In genomic region chr5:33440482-33441240, GRCh38 we compare ENCODE assay signal across 1 cellular context.
A peak's percentile ranks its signal among the peaks of the same experiment; 100 is the strongest.
TF ChIP-seq lines count a peak whose summit lies in the region.

Gene TARS1 (plus strand): TSS chr5:33440965. CDS start chr5:33441087, 122 bp downstream.

TF ChIP-seq in HEK293, 187 proteins besides CTCF, POLR2A, EP300 and RAD21 (continued from another document and continues in another):
- TF ChIP-seq PBX3 (CRISPR knock-in tag; IDR thresholded peaks at IDR 0.05) (peak; percentile 52; the same call in 1 of the 2 replicates), SP7 (tag by site-specific recombination; IDR thresholded peaks at IDR 0.05) (peak; percentile 96), ZBTB7A (tag by site-specific recombination; IDR thresholded peaks at IDR 0.05; ENCODE audit: low read depth) (no peak; the same call in 1 of the 2 replicates), ZNF677 (tag by site-specific recombination; IDR thresholded peaks at IDR 0.05) (peak; percentile 98), ZBTB48 (tag by site-specific recombination; IDR thresholded peaks at IDR 0.05) (no peak), BCL11A (tag by site-specific recombination; IDR thresholded peaks at IDR 0.05; ENCODE audit: low read depth) (peak; percentile 83; the same call in 1 of the 2 replicates), WT1 (tag by site-specific recombination; IDR thresholded peaks at IDR 0.05) (peak; percentile 48; the same call in 1 of the 2 replicates), ZNF2 (tag by site-specific recombination; IDR thresholded peaks at IDR 0.05) (peak; percentile 38; the same call in 1 of the 2 replicates), ZBTB44 (tag by site-specific recombination; IDR thresholded peaks at IDR 0.05) (no peak), ZNF23 (tag by site-specific recombination; IDR thresholded peaks at IDR 0.05; ENCODE audit: borderline replicate concordance) (no peak), PRDM1 (tag by site-specific recombination; IDR thresholded peaks at IDR 0.05) (peak; percentile 70; the same call in 1 of the 2 replicates), ZXDB (tag by site-specific recombination; IDR thresholded peaks at IDR 0.05) (peak; percentile 85), ZBTB1 (tag by site-specific recombination; IDR thresholded peaks at IDR 0.05) (no peak), TSHZ1 (tag by site-specific recombination; IDR thresholded peaks at IDR 0.05; ENCODE audit: borderline replicate concordance) (no peak), ZBTB11 (tag by site-specific recombination; conservative IDR thresholded peaks at IDR 0.05; ENCODE audit: low read depth) (peak; percentile 90), ZNF341 (tag by site-specific recombination; IDR thresholded peaks at IDR 0.05; ENCODE audit: low read depth) (peak; percentile 90), PRDM4 (tag by site-specific recombination; IDR thresholded peaks at IDR 0.05) (no peak), ZNF585B (tag by site-specific recombination; IDR thresholded peaks at IDR 0.05) (no peak), ZNF132 (tag by site-specific recombination; IDR thresholded peaks at IDR 0.05; ENCODE audit: borderline replicate concordance) (no peak), YY2 (tag by site-specific recombination; IDR thresholded peaks at IDR 0.05) (no peak), ZIC2 (tag by site-specific recombination; IDR thresholded peaks at IDR 0.05) (peak; percentile 60), ZNF670 (tag by site-specific recombination; IDR thresholded peaks at IDR 0.05; ENCODE audit: low read depth) (no peak), ZNF112 (tag by site-specific recombination; IDR thresholded peaks at IDR 0.05) (no peak), ZNF664 (tag by site-specific recombination; IDR thresholded peaks at IDR 0.05) (no peak; the same call in 1 of the 2 replicates), OVOL3 (tag by site-specific recombination; IDR thresholded peaks at IDR 0.05) (no peak; the same call in 1 of the 2 replicates), ZFHX2 (tag by site-specific recombination; conservative IDR thresholded peaks at IDR 0.05) (peak; percentile 91), ZNF518A (tag by site-specific recombination; conservative IDR thresholded peaks at IDR 0.05; ENCODE audit: low read depth) (peak; percentile 92), GFI1B (tag by site-specific recombination; IDR thresholded peaks at IDR 0.05) (no peak), ZNF266 (tag by site-specific recombination; IDR thresholded peaks at IDR 0.05; ENCODE audit: low read depth) (no peak), ZNF571 (tag by site-specific recombination; IDR thresholded peaks at IDR 0.05) (no peak), ZNF623 (tag by site-specific recombination; IDR thresholded peaks at IDR 0.05) (no peak), ZNF280D (tag by site-specific recombination; IDR thresholded peaks at IDR 0.05) (peak; percentile 47; the same call in 1 of the 2 replicates), ZNF114 (tag by site-specific recombination; IDR thresholded peaks at IDR 0.05) (no peak), ZNF404 (tag by site-specific recombination; IDR thresholded peaks at IDR 0.05) (no peak), KLF9 (tag by site-specific recombination; IDR thresholded peaks at IDR 0.05; ENCODE audit: low read depth) (peak; percentile 63), ZNF521 (tag by site-specific recombination; IDR thresholded peaks at IDR 0.05) (no peak), ZSCAN23 (tag by site-specific recombination; IDR thresholded peaks at IDR 0.05) (no peak), SCRT1 (tag by site-specific recombination; IDR thresholded peaks at IDR 0.05; ENCODE audit: borderline replicate concordance) (0 out of 2 replicates have a peak, but pooled peaks have one; percentile 24), ZNF37A (tag by site-specific recombination; IDR thresholded peaks at IDR 0.05) (no peak), ZNF211 (tag by site-specific recombination; IDR thresholded peaks at IDR 0.05; ENCODE audit: low read depth) (no peak)
